ENCODE assay signal across 1 cellular context in genomic region chrX:119698835-119699234, GRCh38.
TF ChIP-seq lines count a peak whose summit lies in the region.

No MANE protein-coding gene starts in this region.

TF ChIP-seq in HepG2, 621 proteins besides CTCF, POLR2A, EP300 and RAD21 (continued from another document):
- TF ChIP-seq BCLAF1 (IDR thresholded peaks at IDR 0.05) (no peak), CHD2 (IDR thresholded peaks at IDR 0.05; ENCODE audit: low read depth, low read length) (no peak), ZNF260 (CRISPR knock-in tag; IDR thresholded peaks at IDR 0.05; ENCODE audit: borderline replicate concordance, low read depth) (no peak), SETDB1 (CRISPR knock-in tag; IDR thresholded peaks at IDR 0.05; ENCODE audit: borderline replicate concordance) (no peak), BCL6 (CRISPR knock-in tag; IDR thresholded peaks at IDR 0.05) (peak; percentile 16; the same call in 1 of the 2 replicates)
